ENCODE assay signal across 17 cellular contexts in the genomic region with DNA sequence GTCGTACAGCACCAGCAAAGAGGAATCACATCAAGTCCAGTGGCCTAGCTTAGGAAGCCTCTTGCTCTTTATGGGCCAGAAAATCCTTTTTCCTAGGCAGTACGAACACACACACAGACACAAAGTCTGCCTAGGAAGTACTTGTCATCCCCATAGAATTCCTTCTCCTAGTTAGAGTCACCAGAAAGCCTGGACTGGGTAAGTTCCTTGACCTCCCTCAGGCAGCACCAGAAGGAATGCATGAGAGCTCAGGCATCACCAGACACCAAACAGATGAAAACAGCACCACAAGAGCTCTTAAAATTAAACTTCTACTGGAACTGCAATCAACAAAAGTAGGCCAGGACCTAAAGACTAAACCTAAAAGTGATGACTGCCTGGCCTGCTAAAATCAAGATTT.
DNase-seq lines count a peak whose midpoint lies in the region; TF ChIP-seq lines count a peak whose summit lies in the region.
"Had no signal": no experiment of that assay in that cellular context is flagged by ENCODE, and none has a peak within 500 bp of the region (broad histone marks: within the 10 kb centered on the region; RNA-seq: fewer than 3 reads in every experiment).

No MANE protein-coding gene starts in this region.

- H3K9ac ChIP-seq in adipocyte (ENCODE audit: low read length) (no peak overlapping the region), mesenchymal stem cell (ENCODE audit: low read length) (no peak overlapping the region)
- H3K9ac ChIP-seq: KMS-11, SK-N-SH had no signal

- no peak overlapping the region for H2AK5ac ChIP-seq in mesenchymal stem cell (ENCODE audit: low read length, severe bottlenecking)

- H3K27ac ChIP-seq in mesenchymal stem cell (ENCODE audit: low read length, poor library complexity, severe bottlenecking) (no peak overlapping the region), esophagus muscularis mucosa (replicated peaks in 1 of 4) (no peak overlapping the region)
- H3K27ac ChIP-seq: A549, HL-60, KMS-11 had no signal

- no peak overlapping the region for H3K23ac ChIP-seq in mesenchymal stem cell (ENCODE audit: low read length in 2 of 2)

- H4K8ac ChIP-seq in mesenchymal stem cell (ENCODE audit: low read length) = no peak overlapping the region

- H3K4ac ChIP-seq in mesenchymal stem cell (ENCODE audit: low read depth in 1 of 2, low read length in 2 of 2) = no peak overlapping the region

- no peak overlapping the region for H3K4me2 ChIP-seq in mesenchymal stem cell (ENCODE audit: low read length, poor library complexity, severe bottlenecking)
- H3K4me2 ChIP-seq: A549, KMS-11, SK-N-SH had no signal

- H4K91ac ChIP-seq in mesenchymal stem cell (ENCODE audit: low read length) = no peak overlapping the region

- H3K14ac ChIP-seq in mesenchymal stem cell (ENCODE audit: low read length in 2 of 2) = peak overlapping the region in 1 of 2 experiments; percentile 44

- H2AFZ ChIP-seq in mesenchymal stem cell (ENCODE audit: low read depth, low read length) = no peak overlapping the region

- DNase-seq in AG08395 (ENCODE audit: low spot score) (peak; percentile 25), ELF-1 (ENCODE audit: low read depth, low spot score) (peak; percentile 58), adipocyte (ENCODE audit: low read depth) (peak; percentile 17), mesenchymal stem cell (peak; percentile 44), NCI-H2081 treated with DMSO at 0.1 percent for 48 hours (lab: John Stamatoyannopoulos, UW) (no peak), esophagus muscularis mucosa (ENCODE audit: extremely low spot score) (no peak), DMS114 treated with DMSO at 0.1 percent for 48 hours (lab: John Stamatoyannopoulos, UW; ENCODE audit: unreplicated experiment) (no peak), NCI-H187 treated with DMSO at 0.1 percent for 48 hours (lab: John Stamatoyannopoulos, UW) (no peak)
- DNase-seq: BE2C; CD8-positive, alpha-beta T cell; DND-41; NCI-H1930; NCI-H510A; SK-N-SH had no signal

- no peak for TF ChIP-seq EP300 in esophagus muscularis mucosa (IDR thresholded peaks at IDR 0.05)

- intact Hi-C loops in esophagus muscularis mucosa (cut with DNase I) = no loop called here

- H3K79me1 ChIP-seq in mesenchymal stem cell (replicated peaks; ENCODE audit: low read length, poor library complexity, severe bottlenecking) = no peaks in the 10 kb centered on the region

- H2BK12ac ChIP-seq in mesenchymal stem cell (ENCODE audit: low read length in 2 of 2) = no peak overlapping the region

- H3K9me3 ChIP-seq in adipocyte (ENCODE audit: control insufficient read depth, low read length) = no peaks in the 10 kb centered on the region
- no peaks in the 10 kb centered on the region for H3K9me3 ChIP-seq in mesenchymal stem cell (ENCODE audit: control insufficient read depth, low read length)
- no peaks in the 10 kb centered on the region for H3K9me3 ChIP-seq in esophagus muscularis mucosa
- H3K9me3 ChIP-seq: A549, BE2C, SK-N-SH had no signal

- H3K4me3 ChIP-seq in adipocyte (ENCODE audit: low read length) (no peak overlapping the region), mesenchymal stem cell (ENCODE audit: insufficient read depth in 1 of 2, low read depth in 1 of 2, low read length in 2 of 2) (no peak overlapping the region), esophagus muscularis mucosa (no peak overlapping the region)
- H3K4me3 ChIP-seq: A549 had no signal

- TF ChIP-seq CTCF in esophagus muscularis mucosa (IDR thresholded peaks at IDR 0.05) = no peak

- H3K18ac ChIP-seq in mesenchymal stem cell (ENCODE audit: low read depth in 1 of 2, low read length in 2 of 2) = no peak overlapping the region

- WGBS in mesenchymal stem cell = 82% methylated on average over 2 of the region's 2 CpGs
- WGBS in esophagus muscularis mucosa = 100% methylated on average over 2 of the region's 2 CpGs

- no peak overlapping the region for H2BK5ac ChIP-seq in mesenchymal stem cell (ENCODE audit: low read depth, low read length, poor library complexity, severe bottlenecking)

- no peaks in the 10 kb centered on the region for H3K4me1 ChIP-seq in adipocyte (ENCODE audit: control insufficient read depth, insufficient read depth, low read length)
- H3K4me1 ChIP-seq in mesenchymal stem cell (ENCODE audit: control insufficient read depth, insufficient read depth, low read depth, low read length) = no peaks in the 10 kb centered on the region
- peaks cover 0 to 3% (median 0%) of the 10 kb centered on the region in 4 donors for H3K4me1 ChIP-seq in esophagus muscularis mucosa
- H3K4me1 ChIP-seq: A549, BE2C had no signal

- H2BK120ac ChIP-seq in mesenchymal stem cell (ENCODE audit: low read depth, low read length) = no peak overlapping the region

- H3K27me3 ChIP-seq in adipocyte (replicated peaks; ENCODE audit: control insufficient read depth, insufficient read depth, low read length) (peaks cover 7% of the 10 kb centered on the region), mesenchymal stem cell (ENCODE audit: control insufficient read depth in 1 of 2, insufficient read depth in 1 of 2, low read length in 2 of 2) (peaks cover 0 to 6% of the 10 kb centered on the region in 2 experiments), esophagus muscularis mucosa (no peaks in the 10 kb centered on the region)
- H3K27me3 ChIP-seq: BE2C had no signal

- TF ChIP-seq POLR2A in esophagus muscularis mucosa (IDR thresholded peaks at IDR 0.05; ENCODE audit: low read depth) = no peak

- H3K36me3 ChIP-seq in adipocyte (ENCODE audit: control insufficient read depth, insufficient read depth, low read length, severe bottlenecking) (no peaks in the 10 kb centered on the region), mesenchymal stem cell (ENCODE audit: control insufficient read depth in 1 of 2, insufficient read depth in 2 of 2, low read depth in 1 of 2, low read length in 2 of 2) (no peaks in the 10 kb centered on the region), esophagus muscularis mucosa (no peaks in the 10 kb centered on the region)
- H3K36me3 ChIP-seq: BE2C had no signal

- H2BK15ac ChIP-seq in mesenchymal stem cell (ENCODE audit: low read depth, poor library complexity, severe bottlenecking) = no peak overlapping the region

Comparison
In these comparisons a context has a peak if more than half of its experiments do, and no peak if none do; other contexts are left out.
1. DNase-seq: peak in AG08395 (single experiment), ELF-1 (single experiment), adipocyte (single experiment) and mesenchymal stem cell (single experiment); none in NCI-H2081 treated with DMSO at 0.1 percent for 48 hours (single experiment), esophagus muscularis mucosa (single experiment), DMS114 treated with DMSO at 0.1 percent for 48 hours (single experiment) and NCI-H187 treated with DMSO at 0.1 percent for 48 hours (single experiment).